In genomic region chr17:19062718-19063325, GRCh38 we compare ENCODE assay signal across 9 cellular contexts. TPM values are rescaled to one million over a fixed set of nuclear protein-coding genes. Genes with fewer than 3 reads are reported as not detected.
DNase-seq lines count a peak whose midpoint lies in the region; ATAC-seq and TF ChIP-seq lines count a peak whose summit lies in the region.
"Not testable (repeated sequence)": the region's sequence is repeated elsewhere in the genome, so short reads cannot be mapped to it uniquely, and the experiment has no call there.
"Had no signal": no experiment of that assay in that cellular context is flagged by ENCODE, and none has a peak within 500 bp of the region (broad histone marks: within the 10 kb centered on the region; RNA-seq: fewer than 3 reads in every experiment).

No MANE protein-coding gene starts in this region.

- DNase-seq in HCT116 (ENCODE audit: low read depth, low spot score); Panc1 (ENCODE audit: low read depth, low spot score); body of pancreas; lung (ENCODE audit: low spot score); upper lobe of right lung: not testable (repeated sequence)

- TF ChIP-seq CTCF in HCT116 (IDR thresholded peaks at IDR 0.05 in 2 of 3, conservative IDR thresholded peaks at IDR 0.05 in 1 of 3; ENCODE audit: borderline replicate concordance in 1 of 3, insufficient read depth in 1 of 3, low read depth in 2 of 3, low read length in 2 of 3); Panc1 (IDR thresholded peaks at IDR 0.05); body of pancreas (IDR thresholded peaks at IDR 0.05); lung (IDR thresholded peaks at IDR 0.05; ENCODE audit: control extremely low read depth, extremely low read depth); upper lobe of right lung (IDR thresholded peaks at IDR 0.05): not testable (repeated sequence)

- RAD21 ChIA-PET in HCT116 (lab: Charles Lee; ENCODE audit: low non-redundant PET in 1 of 2, low total read pairs in 2 of 2, uncharacterized antibody in 2 of 2, unreplicated experiment in 2 of 2) = not testable (repeated sequence)

- not testable (repeated sequence) for H3K27me3 ChIP-seq in HCT116 (ENCODE audit: insufficient read depth, low read length); Panc1 (ENCODE audit: control insufficient read depth, insufficient read depth, low read length); body of pancreas; lung (ENCODE audit: control insufficient read depth, insufficient read depth); upper lobe of right lung

- intact Hi-C loops in HCT116 (cut with micrococcal nuclease); Panc1 (cut with micrococcal nuclease; ENCODE audit: unreplicated experiment); body of pancreas (cut with DNase I); upper lobe of right lung (cut with DNase I): not testable (repeated sequence)

- H3K4me1 ChIP-seq in HCT116 (ENCODE audit: control insufficient read depth in 1 of 2, insufficient read depth in 2 of 2, low read length in 2 of 2); Panc1 (ENCODE audit: control insufficient read depth, insufficient read depth, low read length); body of pancreas; lung (ENCODE audit: control insufficient read depth in 2 of 2, insufficient read depth in 2 of 2, low read length in 2 of 2); upper lobe of right lung: not testable (repeated sequence)

- H3K9ac ChIP-seq in HCT116 (ENCODE audit: low read length) = not testable (repeated sequence)

- TF ChIP-seq POLR2A in HCT116 (IDR thresholded peaks at IDR 0.05; ENCODE audit: borderline replicate concordance, extremely low read depth, insufficient read depth, insufficient read length); body of pancreas (IDR thresholded peaks at IDR 0.05): not testable (repeated sequence)

- CTCF ChIA-PET in HCT116 (lab: Charles Lee); Panc1 (lab: Charles Lee): not testable (repeated sequence)

- ATAC-seq in GM18517 (IDR thresholded peaks at IDR 0.05; ENCODE audit: unreplicated experiment) (peak; percentile 61), GM19455 (IDR thresholded peaks at IDR 0.05; ENCODE audit: unreplicated experiment) (peak; percentile 60), HCT116 (peak; percentile 83), HG03135 (IDR thresholded peaks at IDR 0.05; ENCODE audit: unreplicated experiment) (peak; percentile 70), Panc1 (peak; percentile 95), body of pancreas (peak; percentile 79), lung (ENCODE audit: insufficient read depth, low FRiP score) (peak; percentile 58), upper lobe of right lung (peak; percentile 73)

- in situ Hi-C loops in Panc1 (cut with HindIII; ENCODE audit: low pct_unique_long_range_greater_than_20kb, low sequenced_read_pairs) = not testable (repeated sequence)

- not testable (repeated sequence) for BruUV-seq in HCT116 (replicated peaks; lab: Mats Ljungman, UMichigan)
- TSS peak; percentile 99 for BruUV-seq in Panc1 (replicated peaks; lab: Mats Ljungman, UMichigan)

- not testable (repeated sequence) for H2AFZ ChIP-seq in HCT116 (ENCODE audit: low read depth, low read length, poor library complexity, severe bottlenecking)

- POLR2A ChIA-PET in HCT116 (lab: Charles Lee); Panc1 (lab: Charles Lee): not testable (repeated sequence)

- not testable (repeated sequence) for H3K27ac ChIP-seq in HCT116 (ENCODE audit: low read depth, low read length); Panc1 (ENCODE audit: low read length); body of pancreas; lung (ENCODE audit: low read depth in 1 of 2, low read length in 1 of 2); upper lobe of right lung

- not testable (repeated sequence) for H3K9me2 ChIP-seq in HCT116 (ENCODE audit: insufficient read depth)

- not testable (repeated sequence) for H3K4me3 ChIP-seq in HCT116 (replicated peaks in 1 of 2; ENCODE audit: low read depth in 1 of 2, low read length in 2 of 2); Panc1 (ENCODE audit: low read depth in 2 of 2, low read length in 2 of 2); body of pancreas; lung; upper lobe of right lung

- H3K36me3 ChIP-seq in HCT116 (ENCODE audit: control insufficient read depth in 1 of 2, insufficient read depth in 2 of 2, low read length in 2 of 2); Panc1 (ENCODE audit: control insufficient read depth, insufficient read depth, low read length); body of pancreas (replicated peaks in 1 of 2; ENCODE audit: insufficient read depth in 1 of 2, low read depth in 2 of 2); lung (ENCODE audit: control insufficient read depth in 2 of 2, insufficient read depth in 2 of 2, low read length in 2 of 2); upper lobe of right lung: not testable (repeated sequence)

- H4K20me1 ChIP-seq in HCT116 (ENCODE audit: insufficient read depth) = not testable (repeated sequence)

- not testable (repeated sequence) for H3K79me2 ChIP-seq in HCT116 (ENCODE audit: insufficient read depth, low read length)

- not testable (repeated sequence) for H3K9me3 ChIP-seq in HCT116 (ENCODE audit: control insufficient read depth in 1 of 2, insufficient read depth in 1 of 2, low read depth in 1 of 2, low read length in 2 of 2); Panc1 (ENCODE audit: control insufficient read depth, insufficient read depth, low read depth, low read length); body of pancreas; lung (ENCODE audit: control insufficient read depth in 2 of 2, insufficient read depth in 1 of 2, low read length in 1 of 2); upper lobe of right lung

- not testable (repeated sequence) for H3K4me2 ChIP-seq in HCT116 (ENCODE audit: low read length)

- not testable (repeated sequence) for TF ChIP-seq RAD21 in HCT116 (IDR thresholded peaks at IDR 0.05; ENCODE audit: low read depth)

- WGBS in body of pancreas, 2 donors = no CpG with 5 or more reads among the region's 20 CpGs
- no CpG with 5 or more reads among the region's 20 CpGs for WGBS in lung, 2 donors

RNA-seq across cellular contexts. Expression of gene GRAP, which starts 16.1 kb away (rescaled TPM):
- total RNA-seq in HCT116 (2021; ENCODE audit: unreplicated experiment) (0.27 TPM), Panc1 (2021; ENCODE audit: unreplicated experiment) (0.21 TPM), body of pancreas (1 to 10 TPM in 1 of 2 donors, under 1 TPM in 1; 0.33 to 1.8 TPM), lung (10 to 100 TPM in 1 of 2 donors, 1 to 10 TPM in 1; 6.7 to 11.1 TPM), upper lobe of right lung (10.6 TPM)
- polyA plus RNA-seq in HCT116 (2012) = 0.02 and 0.10 TPM in 2 replicates
- polyA plus RNA-seq in Panc1 (2012; ENCODE audit: insufficient read length) = not detected
- polyA plus RNA-seq in lung = 10 to 100 TPM in 1 of 2 donors, 1 to 10 TPM in 1; 8.6 to 14.3 TPM
- total RNA-seq: smooth muscle cell had no signal

RNA-seq across cellular contexts. Expression of gene FAM83G, which starts 58.3 kb away (rescaled TPM):
- total RNA-seq in HCT116 (2021; ENCODE audit: unreplicated experiment) (33.9 TPM), Panc1 (2021; ENCODE audit: unreplicated experiment) (17.3 TPM), body of pancreas (10 to 100 TPM; 11.4 to 16.5 TPM), lung (10 to 100 TPM in 1 of 2 donors, 1 to 10 TPM in 1; 2.2 to 11.9 TPM), upper lobe of right lung (8.3 TPM)
- 25.6 and 25.9 TPM in 2 replicates for polyA plus RNA-seq in HCT116 (2012)
- 15.6 TPM for polyA plus RNA-seq in Panc1 (2012; ENCODE audit: insufficient read length)
- polyA plus RNA-seq in lung = 1 to 10 TPM; 7.0 to 8.1 TPM
